Comparison of ENCODE assay signal across 26 cellular contexts in the genomic region with DNA sequence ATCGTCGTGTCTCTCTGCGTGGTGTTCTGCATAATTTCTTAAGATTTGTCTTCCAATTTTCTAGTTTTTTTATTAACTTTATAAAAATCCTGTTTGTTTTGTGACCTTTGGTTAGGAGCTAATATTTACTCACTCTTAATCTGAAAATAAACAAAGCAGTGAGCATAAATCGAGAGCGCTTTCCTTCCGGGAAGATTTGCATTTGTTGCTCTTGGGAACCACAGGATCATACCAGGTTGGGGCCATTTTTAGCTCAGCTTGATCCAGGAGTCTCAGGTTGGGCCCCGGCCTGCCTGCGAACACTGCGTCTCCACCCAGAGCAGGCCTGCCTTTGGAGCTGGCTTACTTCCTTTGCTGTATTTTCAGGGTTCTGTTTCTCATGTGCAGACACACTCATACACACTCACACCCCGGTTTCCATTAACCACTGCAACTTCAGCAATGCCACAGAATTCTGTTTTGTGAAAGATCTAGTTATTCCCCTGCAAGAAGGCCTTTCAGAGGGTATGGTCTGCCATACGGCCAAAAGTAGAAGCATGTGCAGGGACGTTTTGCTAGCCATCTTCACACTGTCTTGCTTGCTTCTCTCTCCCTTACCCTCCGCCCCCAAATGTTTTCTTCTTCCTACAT. TPM values are rescaled to one million over a fixed set of nuclear protein-coding genes. Genes with fewer than 3 reads are reported as not detected.
A peak's percentile ranks its signal among the peaks of the same experiment; 100 is the strongest.
DNase-seq lines count a peak whose midpoint lies in the region; ATAC-seq, FAIRE-seq and TF ChIP-seq lines count a peak whose summit lies in the region.
"Had no signal": no experiment of that assay in that cellular context is flagged by ENCODE, and none has a peak within 500 bp of the region (broad histone marks: within the 10 kb centered on the region; RNA-seq: fewer than 3 reads in every experiment).

No MANE protein-coding gene starts in this region.

- peak overlapping the region in 1 of 2 donors; percentile 32 for H3K9ac ChIP-seq in colonic mucosa (ENCODE audit: low read depth in 2 of 2, low read length in 2 of 2)
- H3K9ac ChIP-seq: KMS-11, SK-N-SH had no signal

- H3K4me3 ChIP-seq in colonic mucosa (no peak overlapping the region), pancreas (peak overlapping the region in 1 of 4 donors; percentile 25), coronary artery (no peak overlapping the region)
- H3K4me3 ChIP-seq: gastroesophageal sphincter, HAP-1, skin epidermis had no signal

- TF ChIP-seq CTCF in colonic mucosa (IDR thresholded peaks at IDR 0.05) (no peak), pancreas (IDR thresholded peaks at IDR 0.05) (no peak), coronary artery (IDR thresholded peaks at IDR 0.05) (no peak)

- H3K36me3 ChIP-seq in colonic mucosa (no peaks in the 10 kb centered on the region), pancreas (no peaks in the 10 kb centered on the region)

- peak overlapping the region; percentile 53 for H3K27ac ChIP-seq in colonic mucosa
- H3K27ac ChIP-seq in pancreas, result peak overlapping the region; percentile 54 to 88 (median 68)
- H3K27ac ChIP-seq in coronary artery, result no peak overlapping the region
- H3K27ac ChIP-seq: gastroesophageal sphincter, KMS-11, skin epidermis had no signal

- DNase-seq in DMS153 (lab: John Stamatoyannopoulos, UW) (peak; percentile 9), NCI-H2029 (lab: John Stamatoyannopoulos, UW) (peak; percentile 71), colonic mucosa (peak; percentile 40), pancreas (peak in 4 of 6 donors; percentile 54 to 75 (median 67)), coronary artery (ENCODE audit: low spot score) (no peak), HPDE6-E6E7 (ENCODE audit: extremely low spot score) (no peak), activated T-cell treated with anti-CD3 and anti-CD28 coated beads for 4 hours (no peak)
- DNase-seq: activated CD4-positive, alpha-beta T cell treated with anti-CD3 and anti-CD28 coated beads, Interleukin-2, amount 10 ng/mL, durations not matched to agents 7 days and 5 days; activated naive CD4-positive, alpha-beta T cell; activated T-cell treated with anti-CD3 and anti-CD28 coated beads, Interleukin-2, amount 50 U/mL, for 48 hours; DND-41; hypothalamus; immature natural killer cell; naive thymus-derived CD4-positive, alpha-beta T cell; NCI-H1436 treated with DMSO at 0.1 percent for 48 hours; NCI-H69; nucleus accumbens; RPMI8226; SK-N-SH; trophoblast cell had no signal

- H3K4me1 ChIP-seq in colonic mucosa, result peaks cover 6% of the 10 kb centered on the region
- H3K4me1 ChIP-seq in pancreas, result peaks cover 34 to 49% (median 42%) of the 10 kb centered on the region in 3 donors
- H3K4me1 ChIP-seq: HAP-1 had no signal

- ATAC-seq in pancreas (peak; percentile 69 to 76 (median 74)), HG02970 (IDR thresholded peaks at IDR 0.05; ENCODE audit: low FRiP score, unreplicated experiment) (no peak)
- ATAC-seq: gastroesophageal sphincter; naive thymus-derived CD4-positive, alpha-beta T cell had no signal

- H3K27me3 ChIP-seq in colonic mucosa, result no peaks in the 10 kb centered on the region
- no peaks in the 10 kb centered on the region for H3K27me3 ChIP-seq in pancreas
- H3K27me3 ChIP-seq: gastroesophageal sphincter had no signal

- intact Hi-C loops in colonic mucosa (cut with DNase I) (no loop called here), pancreas (cut with DNase I) (no loop called here)

- FAIRE-seq in pancreas (lab: Jason Lieb, UNC), result no peak
- FAIRE-seq: endothelial cell of umbilical vein had no signal

- H3K9me3 ChIP-seq in colonic mucosa (no peaks in the 10 kb centered on the region), pancreas (no peaks in the 10 kb centered on the region)
- H3K9me3 ChIP-seq: gastroesophageal sphincter, HAP-1, SK-N-SH had no signal

- WGBS in pancreas, 2 donors, result 28 to 37% methylated on average over 13 of the region's 13 CpGs

RNA-seq across cellular contexts. Expression of gene BPHL, which starts 17.3 kb away (rescaled TPM):
- total RNA-seq in colonic mucosa (10 to 100 TPM; 13.4 to 31.7 TPM), pancreas (10 to 100 TPM in 4 of 6 donors, 1 to 10 TPM in 2; 9.0 to 20.7 (median 12.8) TPM)
- 10 to 100 TPM; 19.5 to 22.1 TPM for polyA plus RNA-seq in pancreas

RNA-seq across cellular contexts. Expression of gene TUBB2A, which starts 21.6 kb away (rescaled TPM):
- total RNA-seq in colonic mucosa, result 10 to 100 TPM; 20.4 to 43.2 TPM
- total RNA-seq in pancreas, result 10 to 100 TPM; 16.3 to 55.9 (median 20.0) TPM
- 10 to 100 TPM; 21.3 to 26.0 TPM for polyA plus RNA-seq in pancreas

Comparison
In these comparisons a context has a peak if more than half of its experiments do, and no peak if none do; other contexts are left out.
1. DNase-seq: peak in DMS153 (single experiment), NCI-H2029 (single experiment), colonic mucosa (single experiment) and pancreas (4 of 6); none in coronary artery (single experiment), HPDE6-E6E7 (single experiment) and activated T-cell treated with anti-CD3 and anti-CD28 coated beads for 4 hours (single experiment).
2. H3K27ac ChIP-seq: peak in colonic mucosa (single experiment) and pancreas (4 of 4); none in coronary artery (0 of 2).